10 cellular contexts compared by ENCODE assay signal in genomic region chr12:108306014-108306501, GRCh38. TPM values are rescaled to one million over a fixed set of nuclear protein-coding genes. Genes with fewer than 3 reads are reported as not detected.
DNase-seq lines count a peak whose midpoint lies in the region; ATAC-seq, FAIRE-seq and TF ChIP-seq lines count a peak whose summit lies in the region.
"Had no signal": no experiment of that assay in that cellular context is flagged by ENCODE, and none has a peak within 500 bp of the region (broad histone marks: within the 10 kb centered on the region; RNA-seq: fewer than 3 reads in every experiment).

No MANE protein-coding gene starts in this region.

- H3K9ac ChIP-seq in GM23248: peak overlapping the region; percentile 86
- peak overlapping the region; percentile 78 for H3K9ac ChIP-seq in astrocyte (ENCODE audit: low read length)
- H3K9ac ChIP-seq in smooth muscle cell (ENCODE audit: low read depth): peak overlapping the region; percentile 96

- DNase-seq in GM23248 (peak; percentile 90), astrocyte (ENCODE audit: low read depth) (peak; percentile 73), hepatocyte (ENCODE audit: low spot score) (peak; percentile 35), smooth muscle cell (lab: John Stamatoyannopoulos, UW; ENCODE audit: unreplicated experiment) (peak; percentile 59), NCI-H345 (lab: John Stamatoyannopoulos, UW) (no peak), NK-92 (lab: John Stamatoyannopoulos, UW; ENCODE audit: unreplicated experiment) (no peak), G401 (ENCODE audit: low spot score) (no peak)
- DNase-seq: activated gamma-delta T cell; stimulated activated CD4-positive, alpha-beta T cell treated with anti-CD3 and anti-CD28 coated beads, Interleukin-12 subunit alpha, Interleukin-12 subunit beta, amount 100 ng/mL, for 4 hours had no signal

- no peaks in the 10 kb centered on the region for H3K79me2 ChIP-seq in GM23248 (ENCODE audit: insufficient read depth)
- H3K79me2 ChIP-seq in astrocyte (ENCODE audit: insufficient read depth, low read length): no peaks in the 10 kb centered on the region
- no peaks in the 10 kb centered on the region for H3K79me2 ChIP-seq in hepatocyte
- H3K79me2 ChIP-seq in smooth muscle cell (ENCODE audit: low read depth): peaks cover 49% of the 10 kb centered on the region

- 33 to 34% methylated on average over 10 of the region's 10 CpGs for WGBS in GM23248 (ENCODE audit: low coverage in 1 of 2, low lambda C conversion rate in 2 of 2, missing lambda C conversion rate in 2 of 2), 2 experiments
- 61% methylated on average over 10 of the region's 10 CpGs for WGBS in hepatocyte (ENCODE audit: low lambda C conversion rate, missing lambda C conversion rate)
- 7% methylated on average over 10 of the region's 10 CpGs for WGBS in smooth muscle cell (ENCODE audit: low lambda C conversion rate)

- H3K4me3 ChIP-seq in GM23248: peak overlapping the region; percentile 65
- peak overlapping the region; percentile 32 for H3K4me3 ChIP-seq in astrocyte (ENCODE audit: insufficient read depth, low read depth, low read length)
- no peak overlapping the region for H3K4me3 ChIP-seq in hepatocyte
- H3K4me3 ChIP-seq in smooth muscle cell: no peak overlapping the region

- peaks cover 7% of the 10 kb centered on the region for H3K27me3 Mint-ChIP-seq in astrocyte (ENCODE audit: low read depth, unreplicated experiment)

- H3K9me3 Mint-ChIP-seq in astrocyte (ENCODE audit: unreplicated experiment): peaks cover 2% of the 10 kb centered on the region

- in situ Hi-C loops in GM23248 (cut with MboI): no loop called here
- in situ Hi-C loops in G401 (cut with HindIII; ENCODE audit: low sequenced_read_pairs): no loop called here

- peak; percentile 43 for FAIRE-seq in astrocyte (lab: Jason Lieb, UNC)

- H3K27me3 ChIP-seq in GM23248 (replicated peaks; ENCODE audit: insufficient read depth) (no peaks in the 10 kb centered on the region), astrocyte (ENCODE audit: insufficient read depth, low read length) (no peaks in the 10 kb centered on the region), hepatocyte (no peaks in the 10 kb centered on the region), smooth muscle cell (ENCODE audit: low read depth) (no peaks in the 10 kb centered on the region)

- no peak overlapping the region for H3K4me3 Mint-ChIP-seq in astrocyte (ENCODE audit: unreplicated experiment)

- peak overlapping the region; percentile 84 for H3K4me2 ChIP-seq in GM23248 (ENCODE audit: unreplicated experiment)
- peak overlapping the region; percentile 84 for H3K4me2 ChIP-seq in astrocyte (ENCODE audit: low read length)
- H3K4me2 ChIP-seq in hepatocyte: peak overlapping the region; percentile 53
- peak overlapping the region; percentile 70 for H3K4me2 ChIP-seq in smooth muscle cell

- H3K36me3 Mint-ChIP-seq in astrocyte (ENCODE audit: low read depth, unreplicated experiment): no peaks in the 10 kb centered on the region

- H3K36me3 ChIP-seq in GM23248 (ENCODE audit: low read depth): no peaks in the 10 kb centered on the region
- H3K36me3 ChIP-seq in astrocyte (ENCODE audit: insufficient read depth, low read length): no peaks in the 10 kb centered on the region
- no peaks in the 10 kb centered on the region for H3K36me3 ChIP-seq in hepatocyte (replicated peaks; ENCODE audit: insufficient read depth, low read depth)
- H3K36me3 ChIP-seq in smooth muscle cell (ENCODE audit: low read depth): no peaks in the 10 kb centered on the region

- H3K9me2 ChIP-seq in GM23248 (ENCODE audit: insufficient read depth): no peaks in the 10 kb centered on the region
- no peaks in the 10 kb centered on the region for H3K9me2 ChIP-seq in hepatocyte (replicated peaks; ENCODE audit: insufficient read depth)

- H3F3A ChIP-seq in GM23248 (ENCODE audit: insufficient read depth) (peaks cover 17% of the 10 kb centered on the region), smooth muscle cell (ENCODE audit: low read depth) (peaks cover 20% of the 10 kb centered on the region)

- H3K4me1 Mint-ChIP-seq in astrocyte (ENCODE audit: low read depth, unreplicated experiment): peaks cover 40% of the 10 kb centered on the region

- peaks cover 50% of the 10 kb centered on the region for H3K4me1 ChIP-seq in GM23248 (ENCODE audit: insufficient read depth)
- peaks cover 46% of the 10 kb centered on the region for H3K4me1 ChIP-seq in astrocyte (ENCODE audit: insufficient read depth, low read length)
- H3K4me1 ChIP-seq in hepatocyte (ENCODE audit: insufficient read depth): peaks cover 39% of the 10 kb centered on the region
- H3K4me1 ChIP-seq in smooth muscle cell (ENCODE audit: low read depth): peaks cover 15% of the 10 kb centered on the region

- H3K27ac ChIP-seq in GM23248 (peak overlapping the region; percentile 97), astrocyte (ENCODE audit: low read depth, low read length) (peak overlapping the region; percentile 92), hepatocyte (peak overlapping the region; percentile 74), smooth muscle cell (ENCODE audit: low read depth) (peak overlapping the region; percentile 99)

- H3K27ac Mint-ChIP-seq in astrocyte (ENCODE audit: unreplicated experiment): peak overlapping the region; percentile 91

- TF ChIP-seq CTCF in astrocyte (IDR thresholded peaks at IDR 0.05; ENCODE audit: insufficient read depth, low read depth, low read length) (no peak), hepatocyte (IDR thresholded peaks at IDR 0.05; ENCODE audit: poor library complexity) (no peak), smooth muscle cell (IDR thresholded peaks at IDR 0.05; ENCODE audit: borderline replicate concordance, insufficient read depth, poor library complexity, severe bottlenecking) (no peak)

- H3K9me3 ChIP-seq in GM23248 (ENCODE audit: low read depth): no peaks in the 10 kb centered on the region
- H3K9me3 ChIP-seq in astrocyte (ENCODE audit: insufficient read depth, low read depth, low read length): no peaks in the 10 kb centered on the region
- H3K9me3 ChIP-seq in hepatocyte (ENCODE audit: low read depth): no peaks in the 10 kb centered on the region
- no peaks in the 10 kb centered on the region for H3K9me3 ChIP-seq in smooth muscle cell (replicated peaks; ENCODE audit: low read depth)

- no peak for ATAC-seq in HG02970 (IDR thresholded peaks at IDR 0.05; ENCODE audit: low FRiP score, unreplicated experiment)

- H2AFZ ChIP-seq in GM23248 (peak overlapping the region; percentile 6; the same call in 1 of the 2 replicates), astrocyte (ENCODE audit: low read depth, low read length) (peak overlapping the region; percentile 3), hepatocyte (no peak overlapping the region), smooth muscle cell (ENCODE audit: low read depth) (no peak overlapping the region)

- no peaks in the 10 kb centered on the region for H4K20me1 ChIP-seq in GM23248 (ENCODE audit: insufficient read depth)
- no peaks in the 10 kb centered on the region for H4K20me1 ChIP-seq in astrocyte (ENCODE audit: insufficient read depth, low read length)
- no peaks in the 10 kb centered on the region for H4K20me1 ChIP-seq in hepatocyte (ENCODE audit: insufficient read depth, poor library complexity, severe bottlenecking)
- H4K20me1 ChIP-seq in smooth muscle cell (ENCODE audit: low read depth): peaks cover 15% of the 10 kb centered on the region

RNA-seq across cellular contexts. Expression of gene CMKLR1, which starts 33.1 kb away (rescaled TPM):
- 2.9 and 4.9 TPM in 2 replicates for total RNA-seq in GM23248 (2014; rRNA removed; shearing (Covaris generic))
- 1.9 and 2.2 TPM in 2 replicates for polyA plus RNA-seq in GM23248 (2016; fragmentation: Nextera tagmentation; extraction: Ambion mirVana)
- total RNA-seq in astrocyte: 0.57 and 2.2 TPM in 2 replicates
- 1.4 and 2.2 TPM in 2 replicates for total RNA-seq in hepatocyte
- polyA plus RNA-seq in hepatocyte: 1.5 and 3.1 TPM in 2 replicates
- total RNA-seq in smooth muscle cell: 294 and 312 TPM in 2 replicates
- 111 and 179 TPM in 2 replicates for polyA plus RNA-seq in smooth muscle cell
- total RNA-seq in G401 (2014; rRNA removed; shearing (Covaris generic)): not detected in 2 replicates

Comparison
In these comparisons a context has a peak if more than half of its experiments do, and no peak if none do; other contexts are left out.
1. DNase-seq: peak in GM23248 (single experiment), astrocyte (single experiment), hepatocyte (single experiment) and smooth muscle cell (single experiment); none in NCI-H345 (single experiment), NK-92 (single experiment) and G401 (single experiment).
2. H2AFZ ChIP-seq: peak in GM23248 (single experiment) and astrocyte (single experiment); none in hepatocyte (single experiment) and smooth muscle cell (single experiment).
3. H3K4me3 ChIP-seq: peak in GM23248 (single experiment) and astrocyte (single experiment); none in hepatocyte (single experiment) and smooth muscle cell (single experiment).
4. RNA of gene CMKLR1, which starts 33.1 kb away (total RNA-seq): 294 to 312 TPM in smooth muscle cell; 2.9 to 4.9 TPM in GM23248, 1.4 to 2.2 TPM in hepatocyte, 0.57 to 2.2 TPM in astrocyte and not detected in G401; every median in the first group is over 10 times any median in the second.
5. Peak in every context shown above with its lines, with median percentiles within 50 percentile points of each other: H3K27ac ChIP-seq, H3K4me2 ChIP-seq and H3K9ac ChIP-seq.